In genomic region chr7:100356416-100357068, GRCh38 we compare ENCODE assay signal across 19 cellular contexts. TPM values are rescaled to one million over a fixed set of nuclear protein-coding genes. Genes with fewer than 3 reads are reported as not detected.
DNase-seq lines count a peak whose midpoint lies in the region; ATAC-seq, FAIRE-seq and TF ChIP-seq lines count a peak whose summit lies in the region.
"Had no signal": no experiment of that assay in that cellular context is flagged by ENCODE, and none has a peak within 500 bp of the region (broad histone marks: within the 10 kb centered on the region; RNA-seq: fewer than 3 reads in every experiment).

No MANE protein-coding gene starts in this region.

- FAIRE-seq in H1 (lab: Jason Lieb, UNC) = no peak
- FAIRE-seq in H54 (lab: Jason Lieb, UNC) = no peak

- intact Hi-C loops in CD14-positive monocyte (cut with micrococcal nuclease) = loop anchor here (5.0 to 10.0 kb wide), 2 partner anchors 51 to 212 kb away; partner anchors contain the start of gene LAMTOR4 (in 1 of the 2)
- intact Hi-C loops in activated naive CD4-positive, alpha-beta T cell treated with anti-CD3 and anti-CD28 coated beads for 36 hours (cut with micrococcal nuclease) = no loop called here

- H3K27ac Mint-ChIP-seq in CD14-positive monocyte (peak overlapping the region in 4 of 7 donors; percentile 6 to 83 (median 62)), IgD-negative memory B cell (peak overlapping the region in 2 of 3 donors; percentile 27 to 35)
- H3K27ac Mint-ChIP-seq in stimulated activated memory B cell treated with anti-CD40 and anti-IgM and Interleukin-4, amounts not matched to agents 10 μg/mL and 1 μg/mL and 100 μg/mL, for 72 hours = peak overlapping the region; percentile 30
- no peak overlapping the region for H3K27ac Mint-ChIP-seq in activated naive CD4-positive, alpha-beta T cell treated with anti-CD3 and anti-CD28 coated beads for 36 hours

- TF ChIP-seq CTCF in CD14-positive monocyte (IDR thresholded peaks at IDR 0.05) = no peak
- no peak for TF ChIP-seq CTCF in H1 (IDR thresholded peaks at IDR 0.05; ENCODE audit: control extremely low read depth in 1 of 3, insufficient read depth in 1 of 3, low read depth in 1 of 3, low read length in 3 of 3)

- H3K4me1 Mint-ChIP-seq in CD14-positive monocyte (peaks cover 28% of the 10 kb centered on the region), IgD-negative memory B cell (peaks cover 5 to 8% (median 7%) of the 10 kb centered on the region in 3 donors)
- H3K4me1 Mint-ChIP-seq in stimulated activated memory B cell treated with anti-CD40 and anti-IgM and Interleukin-4, amounts not matched to agents 10 μg/mL and 1 μg/mL and 100 μg/mL, for 72 hours = peaks cover 33% of the 10 kb centered on the region
- peaks cover 20% of the 10 kb centered on the region for H3K4me1 Mint-ChIP-seq in activated naive CD4-positive, alpha-beta T cell treated with anti-CD3 and anti-CD28 coated beads for 36 hours (ENCODE audit: low read depth)

- no peaks in the 10 kb centered on the region for H3K23me2 ChIP-seq in H1 (ENCODE audit: low read depth, low read length)

- no peak overlapping the region for H2BK120ac ChIP-seq in H1 (replicated peaks; ENCODE audit: low read depth, low read length)

- H3K27ac ChIP-seq in H1 (ENCODE audit: low read depth, low read length) = no peak overlapping the region
- H3K27ac ChIP-seq: PC-9, SK-N-MC had no signal

- H3K36me3 ChIP-seq in H1 (ENCODE audit: control insufficient read depth in 2 of 4, insufficient read depth in 4 of 4, low read length in 3 of 4) = peaks cover 27 to 71% (median 52%) of the 10 kb centered on the region in 4 experiments

- H3K4me3 Mint-ChIP-seq in CD14-positive monocyte (no peak overlapping the region), IgD-negative memory B cell (no peak overlapping the region)
- H3K4me3 Mint-ChIP-seq in stimulated activated memory B cell treated with anti-CD40 and anti-IgM and Interleukin-4, amounts not matched to agents 10 μg/mL and 1 μg/mL and 100 μg/mL, for 72 hours = no peak overlapping the region
- H3K4me3 Mint-ChIP-seq in activated naive CD4-positive, alpha-beta T cell treated with anti-CD3 and anti-CD28 coated beads for 36 hours = no peak overlapping the region

- H2AFZ ChIP-seq in H1 (ENCODE audit: low read length) = no peak overlapping the region
- H2AFZ ChIP-seq: PC-9 had no signal

- H3K4ac ChIP-seq in H1 (replicated peaks; ENCODE audit: insufficient read length, low read depth, low read length) = no peak overlapping the region

- H4K8ac ChIP-seq in H1 (ENCODE audit: extremely low read depth, insufficient read depth, low read length) = peak overlapping the region; percentile 57; the same call in 1 of the 2 replicates

- no peak overlapping the region for H2AK5ac ChIP-seq in H1 (ENCODE audit: low read depth, low read length)

- 78% methylated on average over 8 of the region's 8 CpGs; no CpG with 5 or more reads in 1 of the 2 experiments for WGBS in H1 (ENCODE audit: extremely low coverage in 1 of 2, insufficient coverage in 1 of 2, insufficient read length in 1 of 2, insufficient replicate concordance in 2 of 2, low coverage in 1 of 2, low lambda C conversion rate in 2 of 2, missing lambda C conversion rate in 1 of 2), 2 experiments

- H2BK5ac ChIP-seq in H1 (ENCODE audit: low read depth, low read length) = no peak overlapping the region

- H4K91ac ChIP-seq in H1 (replicated peaks; ENCODE audit: insufficient read length, low read length) = no peak overlapping the region

- H2BK15ac ChIP-seq in H1 (ENCODE audit: low read length) = no peak overlapping the region

- H4K5ac ChIP-seq in H1 (ENCODE audit: insufficient read length, low read depth, low read length) = no peak overlapping the region

- peaks cover 57 to 88% of the 10 kb centered on the region in 2 donors for H3K36me3 Mint-ChIP-seq in CD14-positive monocyte
- H3K36me3 Mint-ChIP-seq in IgD-negative memory B cell = no peaks in the 10 kb centered on the region
- H3K36me3 Mint-ChIP-seq in stimulated activated memory B cell treated with anti-CD40 and anti-IgM and Interleukin-4, amounts not matched to agents 10 μg/mL and 1 μg/mL and 100 μg/mL, for 72 hours = peaks cover 72% of the 10 kb centered on the region
- H3K36me3 Mint-ChIP-seq in activated naive CD4-positive, alpha-beta T cell treated with anti-CD3 and anti-CD28 coated beads for 36 hours (ENCODE audit: low read depth) = peaks cover 32% of the 10 kb centered on the region

- POLR2A ChIA-PET in H1 (lab: Charles Lee; ENCODE audit: partially characterized antibody) = interaction anchor here (0.6 to 3.2 kb wide), 5 partner anchors 8 to 330 kb away, joined by 3 to 12 read pairs (median 6); no protein-coding TSS in a partner anchor

- no peak overlapping the region for H3K23ac ChIP-seq in H1 (ENCODE audit: insufficient read length)

- H3K4me1 ChIP-seq in H1 (replicated peaks in 1 of 4; ENCODE audit: control insufficient read depth in 3 of 4, insufficient read depth in 4 of 4, low read length in 3 of 4) = no peaks in the 10 kb centered on the region
- H3K4me1 ChIP-seq: Caco-2 had no signal

- H3K9me3 ChIP-seq in H1 (ENCODE audit: insufficient read depth in 2 of 2, low read depth in 1 of 2, low read length in 1 of 2) = no peaks in the 10 kb centered on the region
- H3K9me3 ChIP-seq: Caco-2 had no signal

- TF ChIP-seq RAD21 in H1 (IDR thresholded peaks at IDR 0.05 in 1 of 2, conservative IDR thresholded peaks at IDR 0.05 in 1 of 2; ENCODE audit: low read depth in 2 of 2, low read length in 2 of 2) = no peak

- no peaks in the 10 kb centered on the region for H3K79me2 ChIP-seq in H1 (ENCODE audit: control insufficient read depth in 1 of 2, insufficient read depth in 2 of 2, low read length in 2 of 2)

- no peaks in the 10 kb centered on the region for H3K79me1 ChIP-seq in H1 (ENCODE audit: low read depth, low read length)

- no peak overlapping the region for H3K56ac ChIP-seq in H1 (replicated peaks; ENCODE audit: insufficient read length, low read depth, low read length)

- no peak for TF ChIP-seq POLR2A in H1 (IDR thresholded peaks at IDR 0.05; ENCODE audit: control extremely low read depth in 1 of 2, low read depth in 2 of 2, low read length in 2 of 2)
- TF ChIP-seq POLR2A in H54 (IDR thresholded peaks at IDR 0.05; ENCODE audit: low read depth, low read length) = no peak

- H3K4me2 ChIP-seq in H1 (ENCODE audit: insufficient read depth in 1 of 2, low read depth in 2 of 2, low read length in 2 of 2) = no peak overlapping the region
- H3K4me2 ChIP-seq: PC-9 had no signal

- H3K27me3 Mint-ChIP-seq in CD14-positive monocyte (ENCODE audit: low read depth in 3 of 3) (peaks cover 0 to 3% (median 2%) of the 10 kb centered on the region in 3 donors), IgD-negative memory B cell (no peaks in the 10 kb centered on the region)
- H3K27me3 Mint-ChIP-seq in stimulated activated memory B cell treated with anti-CD40 and anti-IgM and Interleukin-4, amounts not matched to agents 10 μg/mL and 1 μg/mL and 100 μg/mL, for 72 hours = no peaks in the 10 kb centered on the region
- no peaks in the 10 kb centered on the region for H3K27me3 Mint-ChIP-seq in activated naive CD4-positive, alpha-beta T cell treated with anti-CD3 and anti-CD28 coated beads for 36 hours (ENCODE audit: low read depth)

- H3K27me3 ChIP-seq in H1 (replicated peaks in 1 of 4; ENCODE audit: control insufficient read depth in 3 of 4, extremely low read depth in 1 of 4, insufficient read depth in 3 of 4, low read length in 3 of 4) = no peaks in the 10 kb centered on the region

- ATAC-seq in stimulated activated memory B cell treated with anti-CD40 and anti-IgM and Interleukin-4, amounts not matched to agents 10 μg/mL and 1 μg/mL and 100 μg/mL, for 72 hours = no peak
- ATAC-seq in HG02870 (IDR thresholded peaks at IDR 0.05; ENCODE audit: unreplicated experiment) = no peak
- ATAC-seq: HCT116, Right ventricle myocardium inferior had no signal

- H2BK20ac ChIP-seq in H1 (ENCODE audit: low read length) = no peak overlapping the region

- no peak for TF ChIP-seq EP300 in H1 (IDR thresholded peaks at IDR 0.05; ENCODE audit: borderline replicate concordance in 1 of 2, low read depth in 2 of 2, low read length in 2 of 2)

- H3K18ac ChIP-seq in H1 (ENCODE audit: extremely low read depth, low read length) = no peak overlapping the region

- H3K9me3 Mint-ChIP-seq in CD14-positive monocyte = no peaks in the 10 kb centered on the region
- no peaks in the 10 kb centered on the region for H3K9me3 Mint-ChIP-seq in IgD-negative memory B cell
- no peaks in the 10 kb centered on the region for H3K9me3 Mint-ChIP-seq in stimulated activated memory B cell treated with anti-CD40 and anti-IgM and Interleukin-4, amounts not matched to agents 10 μg/mL and 1 μg/mL and 100 μg/mL, for 72 hours
- H3K9me3 Mint-ChIP-seq in activated naive CD4-positive, alpha-beta T cell treated with anti-CD3 and anti-CD28 coated beads for 36 hours = no peaks in the 10 kb centered on the region

- CTCF ChIA-PET in H1 (lab: Charles Lee; ENCODE audit: partially characterized antibody) = interaction anchor here (2.0 kb wide), 1 partner anchor 11 kb away, joined by 5 read pairs; no protein-coding TSS in a partner anchor
- CTCF ChIA-PET in activated naive CD4-positive, alpha-beta T cell treated with anti-CD3 and anti-CD28 coated beads for 36 hours (lab: Charles Lee) = interaction anchor here (1.7 kb wide), 1 partner anchor 224 kb away, joined by 6 read pairs; no protein-coding TSS in a partner anchor

- DNase-seq in CD14-positive monocyte (ENCODE audit: low spot score) (no peak), H1 (ENCODE audit: low read depth in 1 of 2, low spot score in 2 of 2) (no peak), H54 (ENCODE audit: insufficient read length, low spot score) (no peak)
- DNase-seq in activated naive CD4-positive, alpha-beta T cell treated with anti-CD3 and anti-CD28 coated beads for 36 hours = no peak
- DNase-seq: C1 segment of cervical spinal cord, Caco-2, KG1, NCI-H1105, NCI-H187, NCI-H446, NCI-H748 treated with DMSO at 0.1 percent for 48 hours, PC-9 had no signal

- no peak overlapping the region for H2BK12ac ChIP-seq in H1 (ENCODE audit: low read depth, low read length)

- H3K4me3 ChIP-seq in H1 (ENCODE audit: extremely low read depth in 1 of 4, insufficient read depth in 2 of 4, low read depth in 3 of 4, low read length in 4 of 4) = no peak overlapping the region
- H3K4me3 ChIP-seq: PC-9, SK-N-MC had no signal

- peaks cover 2 to 8% of the 10 kb centered on the region in 2 experiments for H4K20me1 ChIP-seq in H1 (replicated peaks in 1 of 2; ENCODE audit: control insufficient read depth in 1 of 2, insufficient read depth in 2 of 2, low read length in 2 of 2)

- H3K14ac ChIP-seq in H1 (ENCODE audit: insufficient read length) = no peak overlapping the region

- no peak overlapping the region for H3K9ac ChIP-seq in H1 (replicated peaks in 1 of 4; ENCODE audit: extremely low read depth in 1 of 4, low read depth in 3 of 4, low read length in 3 of 4)

RNA-seq across cellular contexts. Expression of gene PILRB, which starts 1.4 kb away (rescaled TPM):
- polyA plus RNA-seq in CD14-positive monocyte (1 to 10 TPM; 1.7 to 2.2 TPM), IgD-negative memory B cell (14.3 TPM), H1 (2011; rRNA removed) (49.9 and 66.4 TPM in 2 replicates)
- total RNA-seq in H1 (2021; fragmentation: NEBNext Ultra II Directional; extraction: Animal tissue kit (Norgen Biotek cat#: 25700)) = 32.2 and 34.4 TPM in 2 replicates
- 79.7 TPM for polyA plus RNA-seq in H1 (2011; cell fraction: cytosol; rRNA removed)
- 359 TPM for polyA plus RNA-seq in H1 (2011; cell fraction: nucleus; rRNA removed)
- polyA plus RNA-seq in H1 (2012, experiment 1 of 2) = 30.1 to 49.2 TPM (median 44.8 TPM) in 4 replicates
- polyA plus RNA-seq in H1 (2012, experiment 2 of 2) = 16.2 TPM
- polyA plus RNA-seq in H1 (2013, experiment 1 of 2) = 22.7 TPM
- 18.3 TPM for polyA plus RNA-seq in H1 (2013, experiment 2 of 2)
- polyA minus RNA-seq in H1 (2011; rRNA and poly(A)+ RNA removed) = 16.8 and 26.5 TPM in 2 replicates
- polyA minus RNA-seq in H1 (2011; cell fraction: cytosol; rRNA and poly(A)+ RNA removed) = 7.7 TPM
- 50.2 TPM for polyA minus RNA-seq in H1 (2011; cell fraction: nucleus; rRNA and poly(A)+ RNA removed)
- total RNA-seq in activated naive CD4-positive, alpha-beta T cell treated with anti-CD3 and anti-CD28 coated beads for 36 hours = 10 to 100 TPM; 30.5 to 31.4 TPM

RNA-seq across cellular contexts. Expression of gene PILRA, which starts 16.7 kb away (rescaled TPM):
- polyA plus RNA-seq in CD14-positive monocyte (100 to 1,000 TPM; 364 to 491 TPM), IgD-negative memory B cell (2.3 TPM), H1 (2011; rRNA removed) (10.6 and 14.6 TPM in 2 replicates)
- 7.3 and 7.6 TPM in 2 replicates for total RNA-seq in H1 (2021; fragmentation: NEBNext Ultra II Directional; extraction: Animal tissue kit (Norgen Biotek cat#: 25700))
- polyA plus RNA-seq in H1 (2011; cell fraction: cytosol; rRNA removed) = 10.5 TPM
- 28.5 TPM for polyA plus RNA-seq in H1 (2011; cell fraction: nucleus; rRNA removed)
- 4.3 to 10.2 TPM (median 6.3 TPM) in 4 replicates for polyA plus RNA-seq in H1 (2012, experiment 1 of 2)
- 1.2 TPM for polyA plus RNA-seq in H1 (2012, experiment 2 of 2)
- polyA plus RNA-seq in H1 (2013, experiment 1 of 2) = 4.1 TPM
- 3.1 TPM for polyA plus RNA-seq in H1 (2013, experiment 2 of 2)
- polyA minus RNA-seq in H1 (2011; rRNA and poly(A)+ RNA removed) = 1.5 and 3.7 TPM in 2 replicates
- not detected for polyA minus RNA-seq in H1 (2011; cell fraction: cytosol; rRNA and poly(A)+ RNA removed)
- 8.8 TPM for polyA minus RNA-seq in H1 (2011; cell fraction: nucleus; rRNA and poly(A)+ RNA removed)
- under 1 TPM; 0.27 to 0.29 TPM for total RNA-seq in activated naive CD4-positive, alpha-beta T cell treated with anti-CD3 and anti-CD28 coated beads for 36 hours

RNA-seq across cellular contexts. Expression of gene SPDYE3, which starts 49.0 kb away (rescaled TPM):
- polyA plus RNA-seq in CD14-positive monocyte (1 to 10 TPM in 1 of 2 donors, under 1 TPM in 1; 0.58 to 1.2 TPM), IgD-negative memory B cell (9.9 TPM), H1 (2011; rRNA removed) (not detected in 2 replicates)
- total RNA-seq in H1 (2021; fragmentation: NEBNext Ultra II Directional; extraction: Animal tissue kit (Norgen Biotek cat#: 25700)) = not detected in 2 replicates
- not detected for polyA plus RNA-seq in H1 (2011; cell fraction: cytosol; rRNA removed)
- polyA plus RNA-seq in H1 (2011; cell fraction: nucleus; rRNA removed) = not detected
- polyA plus RNA-seq in H1 (2012, experiment 1 of 2) = 2.3 to 3.4 TPM (median 2.5 TPM) in 4 replicates
- polyA plus RNA-seq in H1 (2012, experiment 2 of 2) = 1.9 TPM
- polyA plus RNA-seq in H1 (2013, experiment 1 of 2) = not detected
- polyA plus RNA-seq in H1 (2013, experiment 2 of 2) = not detected
- not detected in 2 replicates for polyA minus RNA-seq in H1 (2011; rRNA and poly(A)+ RNA removed)
- polyA minus RNA-seq in H1 (2011; cell fraction: cytosol; rRNA and poly(A)+ RNA removed) = not detected
- polyA minus RNA-seq in H1 (2011; cell fraction: nucleus; rRNA and poly(A)+ RNA removed) = not detected
- not detected for total RNA-seq in activated naive CD4-positive, alpha-beta T cell treated with anti-CD3 and anti-CD28 coated beads for 36 hours
- total RNA-seq: Caco-2, M059J, PC-9, Right ventricle myocardium inferior had no signal

Comparison
In these comparisons a context has a peak if more than half of its experiments do, and no peak if none do; other contexts are left out.
1. RNA of gene PILRA, which starts 16.7 kb away (polyA plus RNA-seq): 364 to 491 TPM in CD14-positive monocyte; 1.2 to 28.5 TPM in H1 and 2.3 TPM in IgD-negative memory B cell (single experiment); every median in the first group is over 10 times any median in the second.